19 cellular contexts compared by ENCODE assay signal in genomic region chr9:32545884-32546283, GRCh38. TPM values are rescaled to one million over a fixed set of nuclear protein-coding genes. Genes with fewer than 3 reads are reported as not detected.
DNase-seq lines count a peak whose midpoint lies in the region; ATAC-seq, FAIRE-seq and TF ChIP-seq lines count a peak whose summit lies in the region.
"Had no signal": no experiment of that assay in that cellular context is flagged by ENCODE, and none has a peak within 500 bp of the region (broad histone marks: within the 10 kb centered on the region; RNA-seq: fewer than 3 reads in every experiment).

No MANE protein-coding gene starts in this region.

- POLR2A ChIA-PET in A549 (lab: Yijun Ruan, JAX): no interaction called here
- POLR2A ChIA-PET in WTC11 (lab: Charles Lee): no interaction called here

- H3K4me1 ChIP-seq in A549 (peaks cover 10% of the 10 kb centered on the region; the same call in 2 of the 3 replicates), GM23338 (ENCODE audit: insufficient read depth) (peaks cover 8% of the 10 kb centered on the region)
- H3K4me1 ChIP-seq: BE2C, Caco-2 had no signal

- H3F3A ChIP-seq in GM23338 (replicated peaks; ENCODE audit: low read depth): no peaks in the 10 kb centered on the region

- DNase-seq in A549 (ENCODE audit: low read depth in 1 of 2, low spot score in 1 of 2): no peak
- no peak for DNase-seq in GM23338 (ENCODE audit: low spot score)
- no peak for DNase-seq in WTC11 (ENCODE audit: low spot score)
- no peak for DNase-seq in stimulated activated naive B cell treated with anti-CD40 and anti-IgM and Interleukin-4, amounts not matched to agents 10 μg/mL and 1 μg/mL and 100 μg/mL, for 72 hours
- no peak for DNase-seq in head of caudate nucleus
- no peak for DNase-seq in left colon
- DNase-seq: ACHN; BE2C; C1 segment of cervical spinal cord; Caco-2; CD4-positive, alpha-beta T cell; DMS79; GDM1; GM23248; HCEC 1CT had no signal

- H3K36me3 ChIP-seq in GM23338 (ENCODE audit: insufficient read depth): peaks cover 17% of the 10 kb centered on the region; the same call in 1 of the 2 replicates

- TF ChIP-seq CTCF in A549 (IDR thresholded peaks at IDR 0.05) (no peak), GM23338 (conservative IDR thresholded peaks at IDR 0.05; ENCODE audit: low read depth in 2 of 2) (no peak), WTC11 (IDR thresholded peaks at IDR 0.05) (no peak)

- H3K27ac Mint-ChIP-seq in GM23338 (0 out of 2 replicates have a peak overlapping the region, but pooled peaks have one; percentile 33), WTC11 (0 out of 2 replicates have a peak overlapping the region, but pooled peaks have one; percentile 25)
- H3K27ac Mint-ChIP-seq in stimulated activated naive B cell treated with anti-CD40 and anti-IgM and Interleukin-4, amounts not matched to agents 10 μg/mL and 1 μg/mL and 100 μg/mL, for 72 hours: peak overlapping the region; percentile 20
- H3K27ac Mint-ChIP-seq: CD4-positive, alpha-beta T cell had no signal

- no peak for FAIRE-seq in A549 (lab: Jason Lieb, UNC)
- FAIRE-seq: D721Med, GM12892, GM18507, H54 had no signal

- H3K27me3 Mint-ChIP-seq in GM23338 (ENCODE audit: insufficient read depth, low read depth, poor library complexity): peaks cover 4% of the 10 kb centered on the region
- H3K27me3 Mint-ChIP-seq in WTC11 (ENCODE audit: low read depth): no peaks in the 10 kb centered on the region
- H3K27me3 Mint-ChIP-seq in stimulated activated naive B cell treated with anti-CD40 and anti-IgM and Interleukin-4, amounts not matched to agents 10 μg/mL and 1 μg/mL and 100 μg/mL, for 72 hours: no peaks in the 10 kb centered on the region
- H3K27me3 Mint-ChIP-seq: CD4-positive, alpha-beta T cell had no signal

- H3K27me3 ChIP-seq in GM23338 (ENCODE audit: insufficient read depth): no peaks in the 10 kb centered on the region
- H3K27me3 ChIP-seq: BE2C had no signal

- no peaks in the 10 kb centered on the region for H3K9me2 ChIP-seq in GM23338 (ENCODE audit: insufficient read depth)

- no peak for ATAC-seq in A549
- ATAC-seq in GM23338: no peak
- no peak for ATAC-seq in WTC11
- no peak for ATAC-seq in stimulated activated naive B cell treated with anti-CD40 and anti-IgM and Interleukin-4, amounts not matched to agents 10 μg/mL and 1 μg/mL and 100 μg/mL, for 72 hours (replicated peaks)
- ATAC-seq in left colon: no peak

- H3K27ac ChIP-seq in A549 (no peak overlapping the region), GM23338 (ENCODE audit: low read depth) (no peak overlapping the region)
- H3K27ac ChIP-seq: GM23248 had no signal

- H3K36me3 Mint-ChIP-seq in GM23338 (ENCODE audit: low read depth): peaks cover 52% of the 10 kb centered on the region
- peaks cover 50% of the 10 kb centered on the region for H3K36me3 Mint-ChIP-seq in WTC11
- peaks cover 28 to 45% of the 10 kb centered on the region in 2 donors for H3K36me3 Mint-ChIP-seq in stimulated activated naive B cell treated with anti-CD40 and anti-IgM and Interleukin-4, amounts not matched to agents 10 μg/mL and 1 μg/mL and 100 μg/mL, for 72 hours

- intact Hi-C loops in head of caudate nucleus (cut with DNase I): no loop called here
- intact Hi-C loops in left colon (cut with DNase I, micrococcal nuclease): no loop called here

- TF ChIP-seq EP300 in A549 (IDR thresholded peaks at IDR 0.05): no peak

- no peak for TF ChIP-seq POLR2A in A549 (IDR thresholded peaks at IDR 0.05; ENCODE audit: low read length)

- TF ChIP-seq RAD21 in A549 (conservative IDR thresholded peaks at IDR 0.05 in 1 of 2, IDR thresholded peaks at IDR 0.05 in 1 of 2): no peak

- H3K4me3 ChIP-seq in A549 (no peak overlapping the region), GM23338 (no peak overlapping the region)
- H3K4me3 ChIP-seq: GM23248 had no signal

- H3K4me3 Mint-ChIP-seq in GM23338: no peak overlapping the region
- H3K4me3 Mint-ChIP-seq in WTC11: no peak overlapping the region
- no peak overlapping the region for H3K4me3 Mint-ChIP-seq in stimulated activated naive B cell treated with anti-CD40 and anti-IgM and Interleukin-4, amounts not matched to agents 10 μg/mL and 1 μg/mL and 100 μg/mL, for 72 hours
- H3K4me3 Mint-ChIP-seq: CD4-positive, alpha-beta T cell had no signal

- CTCF ChIA-PET in A549 (lab: Yijun Ruan, JAX): interaction anchor here (1.0 to 9.3 kb wide), 5 partner anchors 20 to 169 kb away, joined by 3 to 91 read pairs (median 5); partner anchors contain the start of gene RIGI
- CTCF ChIA-PET in WTC11 (lab: Charles Lee): no interaction called here

- H3K9me3 Mint-ChIP-seq in GM23338 (no peaks in the 10 kb centered on the region), WTC11 (no peaks in the 10 kb centered on the region)
- H3K9me3 Mint-ChIP-seq in stimulated activated naive B cell treated with anti-CD40 and anti-IgM and Interleukin-4, amounts not matched to agents 10 μg/mL and 1 μg/mL and 100 μg/mL, for 72 hours: no peaks in the 10 kb centered on the region
- H3K9me3 Mint-ChIP-seq: CD4-positive, alpha-beta T cell had no signal

- no peak overlapping the region for H2AFZ ChIP-seq in GM23338
- H2AFZ ChIP-seq: GM23248 had no signal

- WGBS in A549 (ENCODE audit: missing lambda C conversion rate): 91% methylated on average over 1 of the region's 1 CpG

- H3K4me2 ChIP-seq in A549 (no peak overlapping the region), GM23338 (no peak overlapping the region)

- no peaks in the 10 kb centered on the region for H3K9me3 ChIP-seq in A549
- H3K9me3 ChIP-seq: BE2C, Caco-2 had no signal

- H3K79me2 ChIP-seq in GM23338 (replicated peaks; ENCODE audit: insufficient read depth): peaks cover 97% of the 10 kb centered on the region

- peaks cover 16% of the 10 kb centered on the region for H3K4me1 Mint-ChIP-seq in GM23338
- H3K4me1 Mint-ChIP-seq in WTC11: peaks cover 18% of the 10 kb centered on the region
- peaks cover 13 to 34% of the 10 kb centered on the region in 2 donors for H3K4me1 Mint-ChIP-seq in stimulated activated naive B cell treated with anti-CD40 and anti-IgM and Interleukin-4, amounts not matched to agents 10 μg/mL and 1 μg/mL and 100 μg/mL, for 72 hours

- H4K20me1 ChIP-seq in GM23338 (replicated peaks; ENCODE audit: insufficient read depth): peaks cover 70% of the 10 kb centered on the region

TF ChIP-seq in A549, 52 proteins besides CTCF, POLR2A, EP300 and RAD21:
- TF ChIP-seq MYC (IDR thresholded peaks at IDR 0.05; ENCODE audit: borderline replicate concordance, low read length): no peak
- peak; percentile 81 for TF ChIP-seq MAFK (IDR thresholded peaks at IDR 0.05; ENCODE audit: partially characterized antibody)

TF ChIP-seq in GM23338, 12 proteins besides CTCF, POLR2A, EP300 and RAD21 (continues in another document):
- TF ChIP-seq POLR2AphosphoS5 (IDR thresholded peaks at IDR 0.05; ENCODE audit: low read depth) (no peak), CREB1 (CRISPR knock-in tag; IDR thresholded peaks at IDR 0.05; ENCODE audit: low read depth) (no peak), ZNF331 (CRISPR knock-in tag; IDR thresholded peaks at IDR 0.05; ENCODE audit: low read depth) (no peak)

TF ChIP-seq in WTC11, 78 proteins besides CTCF, POLR2A, EP300 and RAD21:
- TF ChIP-seq ESRRA (CRISPR knock-in tag; IDR thresholded peaks at IDR 0.05; ENCODE audit: borderline replicate concordance): no peak
- no peak for TF ChIP-seq SMAD4 (CRISPR knock-in tag; IDR thresholded peaks at IDR 0.05)

RNA-seq across cellular contexts. Expression of gene SMIM27, which starts 6.2 kb away (rescaled TPM):
- polyA plus RNA-seq in A549 (2011; rRNA removed): 10.8 and 12.4 TPM in 2 replicates
- 3.3 and 3.4 TPM in 2 replicates for polyA plus RNA-seq in A549 (2012; cell fraction: cytosol; rRNA removed)
- polyA plus RNA-seq in A549 (2012; cell fraction: nucleus; rRNA removed): 1.2 and 2.5 TPM in 2 replicates
- polyA plus RNA-seq in A549 (2017; fragmentation: RNase III; extraction: RNeasy Plus Mini Kit Qiagen cat#74134 plus additional on column Dnase treatment): 21.1 to 22.9 TPM (median 21.7 TPM) in 3 replicates
- polyA minus RNA-seq in A549 (2011; rRNA and poly(A)+ RNA removed): 1.9 and 2.7 TPM in 2 replicates
- total RNA-seq in GM23338 (2014; rRNA removed; shearing (Covaris generic)): 0.39 and 3.4 TPM in 2 replicates
- 106 and 116 TPM in 2 replicates for polyA plus RNA-seq in GM23338 (2016; fragmentation: Nextera tagmentation; extraction: Ambion mirVana)
- 13.6 to 20.5 TPM (median 14.5 TPM) in 3 replicates for total RNA-seq in WTC11 (2021)
- 10 to 100 TPM in 1 of 2 donors, 1 to 10 TPM in 1; 8.8 to 11.2 TPM for total RNA-seq in left colon

RNA-seq across cellular contexts. Expression of gene TOPORS, which starts 6.5 kb away (rescaled TPM):
- 18.8 and 22.2 TPM in 2 replicates for polyA plus RNA-seq in A549 (2011; rRNA removed)
- polyA plus RNA-seq in A549 (2012; cell fraction: cytosol; rRNA removed): 3.0 and 3.1 TPM in 2 replicates
- 2.7 and 3.5 TPM in 2 replicates for polyA plus RNA-seq in A549 (2012; cell fraction: nucleus; rRNA removed)
- polyA plus RNA-seq in A549 (2017; fragmentation: RNase III; extraction: RNeasy Plus Mini Kit Qiagen cat#74134 plus additional on column Dnase treatment): 15.2 to 19.3 TPM (median 18.2 TPM) in 3 replicates
- 14.9 and 16.7 TPM in 2 replicates for polyA minus RNA-seq in A549 (2011; rRNA and poly(A)+ RNA removed)
- 35.9 and 43.3 TPM in 2 replicates for total RNA-seq in GM23338 (2014; rRNA removed; shearing (Covaris generic))
- 26.5 and 31.8 TPM in 2 replicates for polyA plus RNA-seq in GM23338 (2016; fragmentation: Nextera tagmentation; extraction: Ambion mirVana)
- total RNA-seq in WTC11 (2021): 23.3 to 26.1 TPM (median 23.7 TPM) in 3 replicates
- 10 to 100 TPM; 12.3 to 15.3 TPM for total RNA-seq in left colon

RNA-seq across cellular contexts. Expression of gene RIGI, which starts 19.9 kb away (rescaled TPM):
- 3.9 and 4.8 TPM in 2 replicates for polyA plus RNA-seq in A549 (2011; rRNA removed)
- 0.38 and 0.49 TPM in 2 replicates for polyA plus RNA-seq in A549 (2012; cell fraction: cytosol; rRNA removed)
- polyA plus RNA-seq in A549 (2012; cell fraction: nucleus; rRNA removed): 0.46 and 0.69 TPM in 2 replicates
- 3.8 to 4.8 TPM (median 4.1 TPM) in 3 replicates for polyA plus RNA-seq in A549 (2017; fragmentation: RNase III; extraction: RNeasy Plus Mini Kit Qiagen cat#74134 plus additional on column Dnase treatment)
- 1.7 and 2.3 TPM in 2 replicates for polyA minus RNA-seq in A549 (2011; rRNA and poly(A)+ RNA removed)
- 12.9 and 14.2 TPM in 2 replicates for total RNA-seq in GM23338 (2014; rRNA removed; shearing (Covaris generic))
- 10.9 and 14.7 TPM in 2 replicates for polyA plus RNA-seq in GM23338 (2016; fragmentation: Nextera tagmentation; extraction: Ambion mirVana)
- 6.0 to 7.5 TPM (median 6.2 TPM) in 3 replicates for total RNA-seq in WTC11 (2021)
- total RNA-seq in left colon: 10 to 100 TPM in 1 of 2 donors, 1 to 10 TPM in 1; 7.2 to 24.7 TPM

RNA-seq across cellular contexts. Expression of gene NDUFB6, which starts 27.1 kb away (rescaled TPM):
- 64.6 and 91.0 TPM in 2 replicates for polyA plus RNA-seq in A549 (2011; rRNA removed)
- polyA plus RNA-seq in A549 (2012; cell fraction: cytosol; rRNA removed): 79.9 and 96.5 TPM in 2 replicates
- polyA plus RNA-seq in A549 (2012; cell fraction: nucleus; rRNA removed): 32.6 and 58.1 TPM in 2 replicates
- polyA plus RNA-seq in A549 (2017; fragmentation: RNase III; extraction: RNeasy Plus Mini Kit Qiagen cat#74134 plus additional on column Dnase treatment): 158 to 176 TPM (median 166 TPM) in 3 replicates
- polyA minus RNA-seq in A549 (2011; rRNA and poly(A)+ RNA removed): 9.8 and 20.2 TPM in 2 replicates
- total RNA-seq in GM23338 (2014; rRNA removed; shearing (Covaris generic)): 53.8 and 56.5 TPM in 2 replicates
- polyA plus RNA-seq in GM23338 (2016; fragmentation: Nextera tagmentation; extraction: Ambion mirVana): 226 and 231 TPM in 2 replicates
- total RNA-seq in WTC11 (2021): 56.0 to 67.2 TPM (median 62.4 TPM) in 3 replicates
- total RNA-seq in left colon: 10 to 100 TPM; 44.2 to 62.9 TPM
